1 cellular context compared by ENCODE assay signal in genomic region chr11:17277024-17277584, GRCh38.
TF ChIP-seq lines count a peak whose summit lies in the region.

No MANE protein-coding gene starts in this region.

TF ChIP-seq in H1, 55 proteins besides CTCF, POLR2A, EP300 and RAD21:
- no peak for TF ChIP-seq NRF1 (IDR thresholded peaks at IDR 0.05; ENCODE audit: low read depth, low read length)
- TF ChIP-seq KDM1A (IDR thresholded peaks at IDR 0.05; ENCODE audit: borderline replicate concordance, low read length): no peak
- TF ChIP-seq TAF7 (optimal IDR thresholded peaks at IDR 0.05; ENCODE audit: borderline replicate concordance, low read depth, low read length): no peak
- no peak for TF ChIP-seq POU5F1 (IDR thresholded peaks at IDR 0.05; ENCODE audit: low read depth, low read length)
- no peak for TF ChIP-seq EZH2 (IDR thresholded peaks at IDR 0.05; ENCODE audit: low read depth, low read length, severe bottlenecking)
- TF ChIP-seq TBP (IDR thresholded peaks at IDR 0.05; ENCODE audit: low read depth, low read length): no peak
